10 cellular contexts compared by ENCODE assay signal in genomic region chr6:6875818-6876470, GRCh38.
DNase-seq lines count a peak whose midpoint lies in the region; ATAC-seq, FAIRE-seq and TF ChIP-seq lines count a peak whose summit lies in the region.
"Had no signal": no experiment of that assay in that cellular context is flagged by ENCODE, and none has a peak within 500 bp of the region (broad histone marks: within the 10 kb centered on the region; RNA-seq: fewer than 3 reads in every experiment).

No MANE protein-coding gene starts in this region.

- H2AFZ ChIP-seq in astrocyte (ENCODE audit: low read depth, low read length) = no peak overlapping the region

- intact Hi-C loops in A673 (cut with micrococcal nuclease; ENCODE audit: unreplicated experiment) = no loop called here
- intact Hi-C loops in left colon (cut with DNase I, micrococcal nuclease) = no loop called here
- intact Hi-C loops in kidney (cut with DNase I) = no loop called here

- no peaks in the 10 kb centered on the region for H3K27me3 Mint-ChIP-seq in astrocyte (ENCODE audit: low read depth, unreplicated experiment)

- no TSS peak for BruUV-seq in A673 (replicated peaks; lab: Mats Ljungman, UMichigan)

- H3K27ac ChIP-seq in A673 (ENCODE audit: low read depth, low read length, poor library complexity, severe bottlenecking) = no peak overlapping the region
- no peak overlapping the region for H3K27ac ChIP-seq in astrocyte (ENCODE audit: low read depth, low read length)
- no peak overlapping the region for H3K27ac ChIP-seq in kidney (ENCODE audit: low read depth in 2 of 2, low read length in 2 of 2)
- H3K27ac ChIP-seq: neutrophil had no signal

- H3K4me1 Mint-ChIP-seq in astrocyte (ENCODE audit: low read depth, unreplicated experiment) = peaks cover 18% of the 10 kb centered on the region

- H3K27ac Mint-ChIP-seq in astrocyte (ENCODE audit: unreplicated experiment) = peak overlapping the region; percentile 92
- H3K27ac Mint-ChIP-seq: B cell had no signal

- CTCF ChIA-PET in A673 (lab: Charles Lee) = no interaction called here

- H3K4me3 Mint-ChIP-seq in astrocyte (ENCODE audit: unreplicated experiment) = no peak overlapping the region
- H3K4me3 Mint-ChIP-seq: B cell had no signal

- peak; percentile 84 for ATAC-seq in left colon

- H3K9me3 ChIP-seq in A673 (ENCODE audit: low read depth, low read length, poor library complexity, severe bottlenecking) (no peaks in the 10 kb centered on the region), astrocyte (ENCODE audit: insufficient read depth, low read depth, low read length) (no peaks in the 10 kb centered on the region), kidney (ENCODE audit: control insufficient read depth in 1 of 2, low read length in 2 of 2) (no peaks in the 10 kb centered on the region)
- H3K9me3 ChIP-seq: neutrophil had no signal

- no peaks in the 10 kb centered on the region for H3K36me3 ChIP-seq in A673 (ENCODE audit: insufficient read depth, low read length, poor library complexity, severe bottlenecking)
- H3K36me3 ChIP-seq in astrocyte (ENCODE audit: insufficient read depth, low read length) = no peaks in the 10 kb centered on the region
- H3K36me3 ChIP-seq in kidney (ENCODE audit: control insufficient read depth in 1 of 2, insufficient read depth in 2 of 2, low read length in 2 of 2) = no peaks in the 10 kb centered on the region
- no peaks in the 10 kb centered on the region for H3K36me3 ChIP-seq in H7 (replicated peaks; ENCODE audit: control insufficient read depth, insufficient read depth, low read length)
- H3K36me3 ChIP-seq: neutrophil had no signal

- TF ChIP-seq CTCF in A673 (conservative IDR thresholded peaks at IDR 0.05; ENCODE audit: low read depth, low read length) (no peak), astrocyte (IDR thresholded peaks at IDR 0.05; ENCODE audit: insufficient read depth, low read depth, low read length) (no peak), kidney (IDR thresholded peaks at IDR 0.05; ENCODE audit: borderline replicate concordance, extremely low read depth, insufficient read depth) (no peak)

- H3K36me3 Mint-ChIP-seq in astrocyte (ENCODE audit: low read depth, unreplicated experiment) = no peaks in the 10 kb centered on the region

- POLR2A ChIA-PET in A673 (lab: Charles Lee; ENCODE audit: low non-redundant PET) = no interaction called here

- no peak overlapping the region for H3K9ac ChIP-seq in astrocyte (ENCODE audit: low read length)
- no peak overlapping the region for H3K9ac ChIP-seq in kidney (ENCODE audit: low read length in 2 of 2)

- H3K4me3 ChIP-seq in A673 (ENCODE audit: low read depth, low read length, poor library complexity, severe bottlenecking) (no peak overlapping the region), astrocyte (ENCODE audit: insufficient read depth, low read depth, low read length) (no peak overlapping the region), kidney (ENCODE audit: low read length in 2 of 2) (no peak overlapping the region), H7 (ENCODE audit: insufficient read depth, low read depth, low read length) (no peak overlapping the region)

- no peak overlapping the region for H3K4me2 ChIP-seq in astrocyte (ENCODE audit: low read length)

- H3K9me3 Mint-ChIP-seq in astrocyte (ENCODE audit: unreplicated experiment) = no peaks in the 10 kb centered on the region

- DNase-seq in A673 (ENCODE audit: low spot score) (peak; percentile 40), HT1080 (ENCODE audit: low read depth) (peak; percentile 82), astrocyte (ENCODE audit: low read depth) (peak; percentile 82), left colon (no peak), kidney (no peak), H7 (no peak)
- no peak for DNase-seq in activated CD4-positive, alpha-beta T cell treated with anti-CD3 and anti-CD28 coated beads for 1 hour
- no peak for DNase-seq in activated CD8-positive, alpha-beta memory T cell treated with anti-CD3 and anti-CD28 coated beads for 24 hours

- H3K27me3 ChIP-seq in A673 (replicated peaks; ENCODE audit: insufficient read depth, low read depth, low read length, poor library complexity) (no peaks in the 10 kb centered on the region), astrocyte (ENCODE audit: insufficient read depth, low read length) (no peaks in the 10 kb centered on the region), H7 (ENCODE audit: control insufficient read depth, insufficient read depth, low read length) (no peaks in the 10 kb centered on the region)
- H3K27me3 ChIP-seq: neutrophil had no signal

- no peaks in the 10 kb centered on the region for H3K79me2 ChIP-seq in astrocyte (ENCODE audit: insufficient read depth, low read length)

- no peaks in the 10 kb centered on the region for H4K20me1 ChIP-seq in astrocyte (ENCODE audit: insufficient read depth, low read length)

- H3K4me1 ChIP-seq in A673 (ENCODE audit: insufficient read depth, low read length, poor library complexity, severe bottlenecking) (no peaks in the 10 kb centered on the region), astrocyte (ENCODE audit: insufficient read depth, low read length) (peaks cover 3% of the 10 kb centered on the region), kidney (ENCODE audit: control insufficient read depth in 1 of 2, insufficient read depth in 1 of 2, low read depth in 1 of 2, low read length in 2 of 2) (no peaks in the 10 kb centered on the region)

- FAIRE-seq in astrocyte (lab: Jason Lieb, UNC) (peak; percentile 87), kidney (lab: Jason Lieb, UNC) (no peak)

Comparison
In these comparisons a context has a peak if more than half of its experiments do, and no peak if none do; other contexts are left out.
1. DNase-seq: peak in A673 (single experiment), HT1080 (single experiment) and astrocyte (single experiment); none in left colon (0 of 2), activated CD4-positive, alpha-beta T cell treated with anti-CD3 and anti-CD28 coated beads for 1 hour (single experiment), kidney (single experiment), H7 (single experiment) and activated CD8-positive, alpha-beta memory T cell treated with anti-CD3 and anti-CD28 coated beads for 24 hours (single experiment).